Comparison of ENCODE assay signal across 10 cellular contexts in genomic region chr4:24686866-24687672, GRCh38.
DNase-seq lines count a peak whose midpoint lies in the region; ATAC-seq and TF ChIP-seq lines count a peak whose summit lies in the region.
"Had no signal": no experiment of that assay in that cellular context is flagged by ENCODE, and none has a peak within 500 bp of the region (broad histone marks: within the 10 kb centered on the region; RNA-seq: fewer than 3 reads in every experiment).

No MANE protein-coding gene starts in this region.

- no peaks in the 10 kb centered on the region for H3K36me3 ChIP-seq in H7 (replicated peaks; ENCODE audit: control insufficient read depth, insufficient read depth, low read length)

- H3K27me3 ChIP-seq in H7 (ENCODE audit: control insufficient read depth, insufficient read depth, low read length) = no peaks in the 10 kb centered on the region

- no peak overlapping the region for H3K4me3 Mint-ChIP-seq in WTC11
- H3K4me3 Mint-ChIP-seq in naive thymus-derived CD8-positive, alpha-beta T cell = no peak overlapping the region

- H3K4me1 Mint-ChIP-seq in WTC11 = peaks cover 46% of the 10 kb centered on the region
- peaks cover 0 to 3% (median 0%) of the 10 kb centered on the region in 4 donors for H3K4me1 Mint-ChIP-seq in naive thymus-derived CD8-positive, alpha-beta T cell

- POLR2A ChIA-PET in WTC11 (lab: Charles Lee) = interaction anchor here (0.7 kb wide), 1 partner anchor 103 kb away, joined by 5 read pairs; the partner anchor contains the start of gene DHX15
- POLR2A ChIA-PET in naive thymus-derived CD8-positive, alpha-beta T cell (lab: Charles Lee) = no interaction called here

- ATAC-seq in WTC11 = peak; percentile 74
- ATAC-seq in naive thymus-derived CD8-positive, alpha-beta T cell = no peak
- no peak for ATAC-seq in HG02798 (IDR thresholded peaks at IDR 0.05; ENCODE audit: poor library complexity, unreplicated experiment)
- ATAC-seq in HG02852 (IDR thresholded peaks at IDR 0.05; ENCODE audit: unreplicated experiment) = no peak
- ATAC-seq in omental fat pad (ENCODE audit: low FRiP score) = no peak
- ATAC-seq: activated naive CD4-positive, alpha-beta T cell treated with anti-CD3 and anti-CD28 coated beads, Interleukin-2, amount 50 U/mL, for 72 hours; right cardiac atrium had no signal

- peaks cover 2% of the 10 kb centered on the region; the same call in 1 of the 2 replicates for H3K27me3 Mint-ChIP-seq in WTC11 (ENCODE audit: low read depth)
- peaks cover 10 to 47% (median 21%) of the 10 kb centered on the region in 5 donors for H3K27me3 Mint-ChIP-seq in naive thymus-derived CD8-positive, alpha-beta T cell

- no peak overlapping the region for H3K27ac Mint-ChIP-seq in WTC11
- no peak overlapping the region for H3K27ac Mint-ChIP-seq in naive thymus-derived CD8-positive, alpha-beta T cell
- H3K27ac Mint-ChIP-seq: activated naive CD4-positive, alpha-beta T cell treated with anti-CD3 and anti-CD28 coated beads, Interleukin-2, amount 50 U/mL, for 72 hours had no signal

- H3K4me3 ChIP-seq in AG10803 (ENCODE audit: low read length) = no peak overlapping the region
- H3K4me3 ChIP-seq in H7 (ENCODE audit: insufficient read depth, low read depth, low read length) = no peak overlapping the region

- DNase-seq in AG10803 (ENCODE audit: low read depth) = peak; percentile 8
- DNase-seq in H7 = peak; percentile 47
- DNase-seq in WTC11 (ENCODE audit: low spot score) = peak; percentile 78
- peak; percentile 9 for DNase-seq in kidney glomerular epithelial cell (lab: John Stamatoyannopoulos, UW)
- DNase-seq in naive thymus-derived CD8-positive, alpha-beta T cell = no peak
- DNase-seq in omental fat pad (ENCODE audit: low spot score) = no peak

- CTCF ChIA-PET in WTC11 (lab: Charles Lee) = interaction anchor here (0.6 to 3.4 kb wide), 41 partner anchors 9 to 1530 kb away, joined by 3 to 25 read pairs (median 4); partner anchors contain the start of genes DHX15 and SOD3

- no peaks in the 10 kb centered on the region for H3K9me3 Mint-ChIP-seq in WTC11
- H3K9me3 Mint-ChIP-seq in naive thymus-derived CD8-positive, alpha-beta T cell = peaks cover 0 to 7% (median 0%) of the 10 kb centered on the region in 9 donors

- TF ChIP-seq CTCF in AG10803 (conservative IDR thresholded peaks at IDR 0.05; ENCODE audit: low read length) (peak; percentile 32), WTC11 (IDR thresholded peaks at IDR 0.05) (peak; percentile 93), omental fat pad (IDR thresholded peaks at IDR 0.05) (no peak)

- no peaks in the 10 kb centered on the region for H3K36me3 Mint-ChIP-seq in WTC11
- H3K36me3 Mint-ChIP-seq in naive thymus-derived CD8-positive, alpha-beta T cell = no peaks in the 10 kb centered on the region
- H3K36me3 Mint-ChIP-seq: activated naive CD4-positive, alpha-beta T cell treated with anti-CD3 and anti-CD28 coated beads, Interleukin-2, amount 50 U/mL, for 72 hours had no signal

TF ChIP-seq in WTC11, 78 proteins besides CTCF, POLR2A, EP300 and RAD21:
- no peak for TF ChIP-seq TCF7 (CRISPR knock-in tag; IDR thresholded peaks at IDR 0.05; ENCODE audit: low read depth)
- no peak for TF ChIP-seq ZNF281 (CRISPR knock-in tag; IDR thresholded peaks at IDR 0.05)
- TF ChIP-seq FOXK1 (CRISPR knock-in tag; IDR thresholded peaks at IDR 0.05) = no peak
- no peak for TF ChIP-seq ZNF121 (CRISPR knock-in tag; IDR thresholded peaks at IDR 0.05)
- no peak for TF ChIP-seq ATF3 (CRISPR knock-in tag; conservative IDR thresholded peaks at IDR 0.05)

Comparison
In these comparisons a context has a peak if more than half of its experiments do, and no peak if none do; other contexts are left out.
1. DNase-seq: peak in AG10803 (single experiment), H7 (single experiment), WTC11 (single experiment) and kidney glomerular epithelial cell (single experiment); none in naive thymus-derived CD8-positive, alpha-beta T cell (0 of 10) and omental fat pad (single experiment).
2. CTCF ChIP-seq: peak in AG10803 (single experiment) and WTC11 (single experiment); none in omental fat pad (0 of 3).